ENCODE assay signal across 15 cellular contexts in genomic region chr11:128784059-128784804, GRCh38.
A peak's percentile ranks its signal among the peaks of the same experiment; 100 is the strongest.
DNase-seq lines count a peak whose midpoint lies in the region; ATAC-seq, FAIRE-seq and TF ChIP-seq lines count a peak whose summit lies in the region.
"Had no signal": no experiment of that assay in that cellular context is flagged by ENCODE, and none has a peak within 500 bp of the region (broad histone marks: within the 10 kb centered on the region; RNA-seq: fewer than 3 reads in every experiment).

No MANE protein-coding gene starts in this region.

- no peak overlapping the region for H3K27ac ChIP-seq in aorta (ENCODE audit: low read depth in 1 of 2, low read length in 2 of 2)
- no peak overlapping the region for H3K27ac ChIP-seq in kidney (ENCODE audit: low read depth in 2 of 2, low read length in 2 of 2)
- H3K27ac ChIP-seq: BLaER1 treated with 17β-estradiol and CSF1 and Interleukin-3, amounts not matched to agents 10 nM and 100 nM; epithelial cell of prostate; left ventricle myocardium inferior had no signal

- no peak for TF ChIP-seq POLR2A in GM12892 (IDR thresholded peaks at IDR 0.05; ENCODE audit: low read depth, low read length)

- H3K9me3 ChIP-seq in aorta (ENCODE audit: control insufficient read depth, low read length) (no peaks in the 10 kb centered on the region), kidney (ENCODE audit: control insufficient read depth in 1 of 2, low read length in 2 of 2) (no peaks in the 10 kb centered on the region)
- H3K9me3 ChIP-seq: BLaER1 treated with 17β-estradiol and CSF1 and Interleukin-3, amounts not matched to agents 10 nM and 100 nM; left ventricle myocardium inferior had no signal

- intact Hi-C loops in natural killer cell (cut with micrococcal nuclease) (no loop called here), aorta (cut with DNase I) (no loop called here), kidney (cut with DNase I) (no loop called here)

- peak overlapping the region; percentile 69 for H3K27ac Mint-ChIP-seq in activated naive CD8-positive, alpha-beta T cell
- peak overlapping the region; percentile 58 to 84 for H3K27ac Mint-ChIP-seq in natural killer cell

- DNase-seq in GM12892 (ENCODE audit: insufficient read length) (no peak), NCI-H1436 (lab: John Stamatoyannopoulos, UW) (peak; percentile 95), natural killer cell (no peak), aorta (no peak), kidney (no peak)
- DNase-seq: central memory CD4-positive, alpha-beta T cell; left ventricle myocardium inferior; retina; SHP77 had no signal

- FAIRE-seq in GM12892 (lab: Jason Lieb, UNC) (peak; percentile 36), kidney (lab: Jason Lieb, UNC) (no peak)
- FAIRE-seq: TTC549 had no signal

- H3K9ac ChIP-seq in kidney (ENCODE audit: low read length in 2 of 2): no peak overlapping the region

- H3K4me3 ChIP-seq in aorta (ENCODE audit: low read length in 2 of 2) (no peak overlapping the region), kidney (ENCODE audit: low read length in 2 of 2) (no peak overlapping the region)
- H3K4me3 ChIP-seq: BLaER1 treated with 17β-estradiol and CSF1 and Interleukin-3, amounts not matched to agents 10 nM and 100 nM; left ventricle myocardium inferior had no signal

- H3K4me3 Mint-ChIP-seq in activated naive CD8-positive, alpha-beta T cell: no peak overlapping the region
- H3K4me3 Mint-ChIP-seq in natural killer cell: peak overlapping the region; percentile 72

- no peaks in the 10 kb centered on the region for H3K27me3 ChIP-seq in aorta (ENCODE audit: control insufficient read depth in 1 of 2, insufficient read depth in 2 of 2, low read length in 1 of 2)
- H3K27me3 ChIP-seq: BLaER1 treated with 17β-estradiol and CSF1 and Interleukin-3, amounts not matched to agents 10 nM and 100 nM had no signal

- H3K36me3 ChIP-seq in aorta (ENCODE audit: control insufficient read depth in 1 of 2, insufficient read depth in 2 of 2, low read length in 1 of 2): no peaks in the 10 kb centered on the region
- H3K36me3 ChIP-seq in kidney (ENCODE audit: control insufficient read depth in 1 of 2, insufficient read depth in 2 of 2, low read length in 2 of 2): no peaks in the 10 kb centered on the region

- TF ChIP-seq CTCF in natural killer cell (IDR thresholded peaks at IDR 0.05) (no peak), kidney (IDR thresholded peaks at IDR 0.05; ENCODE audit: borderline replicate concordance, extremely low read depth, insufficient read depth) (no peak)

- 66 to 78% methylated on average over 5 to 6 of the region's 6 CpGs for WGBS in aorta, 2 donors

- H3K27me3 Mint-ChIP-seq in activated naive CD8-positive, alpha-beta T cell: no peaks in the 10 kb centered on the region
- no peaks in the 10 kb centered on the region for H3K27me3 Mint-ChIP-seq in natural killer cell (ENCODE audit: low read depth in 2 of 2)

- no peaks in the 10 kb centered on the region for H3K4me1 ChIP-seq in aorta (ENCODE audit: control insufficient read depth in 1 of 2, insufficient read depth in 2 of 2, low read length in 2 of 2)
- H3K4me1 ChIP-seq in kidney (ENCODE audit: control insufficient read depth in 1 of 2, insufficient read depth in 1 of 2, low read depth in 1 of 2, low read length in 2 of 2): no peaks in the 10 kb centered on the region

- peaks cover 36% of the 10 kb centered on the region for H3K4me1 Mint-ChIP-seq in activated naive CD8-positive, alpha-beta T cell (ENCODE audit: low read depth)
- H3K4me1 Mint-ChIP-seq in natural killer cell: peaks cover 65 to 81% of the 10 kb centered on the region in 2 donors

- peaks cover 9% of the 10 kb centered on the region for H3K36me3 Mint-ChIP-seq in activated naive CD8-positive, alpha-beta T cell
- peaks cover 19% of the 10 kb centered on the region for H3K36me3 Mint-ChIP-seq in natural killer cell

- H3K9me3 Mint-ChIP-seq in activated naive CD8-positive, alpha-beta T cell (ENCODE audit: low read depth): no peaks in the 10 kb centered on the region
- no peaks in the 10 kb centered on the region for H3K9me3 Mint-ChIP-seq in natural killer cell
- H3K9me3 Mint-ChIP-seq: activated naive CD4-positive, alpha-beta T cell treated with anti-CD3 and anti-CD28 coated beads, Interleukin-2, amount 50 U/mL, for 72 hours had no signal

- ATAC-seq in natural killer cell (no peak), aorta (ENCODE audit: low FRiP score) (no peak), GM18873 (IDR thresholded peaks at IDR 0.05; ENCODE audit: low FRiP score, unreplicated experiment) (no peak)
